ENCODE assay signal across 8 cellular contexts in the genomic region with DNA sequence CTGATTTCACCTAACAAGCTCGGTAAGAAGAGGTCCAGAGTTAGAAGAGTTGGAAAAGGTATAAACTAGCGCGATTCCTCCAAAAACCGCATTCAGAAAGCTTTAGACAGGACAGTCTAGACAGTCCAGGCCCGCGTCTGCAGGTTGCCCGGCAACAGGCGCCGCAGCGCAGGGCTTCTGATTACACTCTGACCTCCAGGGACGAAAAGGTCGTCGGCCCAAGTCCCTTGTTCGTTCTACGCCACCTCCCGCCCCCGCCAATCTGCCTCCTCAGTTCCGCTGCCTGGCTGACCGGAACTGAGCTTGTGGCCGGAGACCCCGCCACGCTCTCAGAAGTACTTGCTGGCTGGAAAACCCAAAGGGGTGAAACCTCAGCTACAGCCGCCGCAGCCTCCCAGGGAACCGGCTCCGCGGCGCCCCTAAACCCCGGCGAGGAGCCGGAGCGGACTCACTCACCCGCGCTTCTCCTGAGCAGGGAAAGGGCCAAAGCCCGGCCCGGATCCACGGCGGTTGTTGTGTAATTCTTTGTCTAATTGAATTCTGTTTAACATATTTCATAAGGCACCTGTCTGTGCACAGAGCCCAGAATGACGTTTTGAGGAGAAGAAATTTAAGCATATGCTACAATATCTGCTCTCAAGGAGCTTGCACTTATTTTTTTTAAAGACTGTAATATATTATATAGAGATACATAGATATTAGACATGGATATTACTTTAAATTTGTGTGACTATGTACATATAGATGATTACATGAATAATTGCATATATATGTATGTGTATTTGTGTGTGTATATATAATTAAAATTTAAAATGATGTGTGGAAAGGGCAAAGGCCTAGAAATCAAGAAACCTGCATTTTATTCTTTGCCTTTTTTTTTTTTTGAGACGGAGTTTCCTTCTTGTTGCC. TPM values are rescaled to one million over a fixed set of nuclear protein-coding genes. Genes with fewer than 3 reads are reported as not detected.
A peak's percentile ranks its signal among the peaks of the same experiment; 100 is the strongest.
DNase-seq lines count a peak whose midpoint lies in the region; ATAC-seq and TF ChIP-seq lines count a peak whose summit lies in the region.

Gene CAPS2 (minus strand): TSS at position 407 of the 909 bp plus-strand sequence. CDS start 3,826 bp downstream, outside the sequence.

- H3K27me3 Mint-ChIP-seq in activated CD4-positive, alpha-beta T cell treated with anti-CD3 and anti-CD28 coated beads, Interleukin-2, amount 10 ng/mL, durations not matched to agents 24 days and 14 days: peaks cover 57% of the 10 kb centered on the region

- peak within 1 kb of the TSS; percentile 71 for H3K4me3 ChIP-seq in BE2C (ENCODE audit: low read depth, low read length)
- H3K4me3 ChIP-seq in liver (ENCODE audit: low read depth in 1 of 3, low read length in 3 of 3): peak within 1 kb of the TSS; percentile 64 to 91 (median 70)

- 2% methylated on average over 40 of the region's 40 CpGs for WGBS in liver

- peak within 1 kb of the TSS; percentile 79 for H3K4me3 Mint-ChIP-seq in activated CD4-positive, alpha-beta T cell treated with anti-CD3 and anti-CD28 coated beads, Interleukin-2, amount 10 ng/mL, durations not matched to agents 24 days and 14 days

- H3K27me3 ChIP-seq in BE2C: peaks cover 35% of the 10 kb centered on the region
- H3K27me3 ChIP-seq in liver (ENCODE audit: control insufficient read depth in 4 of 4, insufficient read depth in 4 of 4, low read length in 3 of 4): no peaks in the 10 kb centered on the region

- intact Hi-C loops in activated CD4-positive, alpha-beta T cell treated with anti-CD3 and anti-CD28 coated beads, Interleukin-2, amount 10 ng/mL, durations not matched to agents 24 days and 14 days (cut with micrococcal nuclease): loop anchor here (5.0 to 10.0 kb wide), 3 partner anchors 125 to 1017 kb away; partner anchors contain the start of genes BBS10 and KCNC2

- H3K9ac ChIP-seq in liver (ENCODE audit: low read depth in 1 of 2, low read length in 2 of 2): peak within 1 kb of the TSS; percentile 67 to 70

- peak; percentile 29 to 32 for TF ChIP-seq RAD21 in liver (IDR thresholded peaks at IDR 0.05)

- H3K4me1 ChIP-seq in BE2C (no peaks in the 10 kb centered on the region), liver (ENCODE audit: control insufficient read depth in 4 of 4, insufficient read depth in 4 of 4, low read length in 3 of 4) (peaks cover 0 to 15% (median 12%) of the 10 kb centered on the region in 4 donors)

- DNase-seq in BE2C: peak; percentile 88
- DNase-seq in NCI-H446 (lab: John Stamatoyannopoulos, UW): peak; percentile 38 to 87
- peak; percentile 89 for DNase-seq in activated CD4-positive, alpha-beta T cell treated with anti-CD3 and anti-CD28 coated beads, Interleukin-2, amount 10 ng/mL, durations not matched to agents 24 days and 14 days
- peak; percentile 51 to 76 for DNase-seq in dermis microvascular lymphatic vessel endothelial cell (ENCODE audit: low read depth in 2 of 2)
- DNase-seq in stimulated activated CD4-positive, alpha-beta T cell treated with anti-CD3 and anti-CD28 coated beads, Interleukin-4, amount 100 ng/mL, for 1 hour: peak; percentile 75

- peaks cover 15% of the 10 kb centered on the region for H3K4me1 Mint-ChIP-seq in activated CD4-positive, alpha-beta T cell treated with anti-CD3 and anti-CD28 coated beads, Interleukin-2, amount 10 ng/mL, durations not matched to agents 24 days and 14 days

- peak within 1 kb of the TSS; percentile 85 to 95 for H3K27ac ChIP-seq in liver (ENCODE audit: low read depth in 1 of 2, low read length in 2 of 2)

- H3K36me3 ChIP-seq in BE2C (no peaks in the 10 kb centered on the region), liver (ENCODE audit: control insufficient read depth in 4 of 4, insufficient read depth in 3 of 4, low read depth in 1 of 4, low read length in 3 of 4) (no peaks in the 10 kb centered on the region)

- no peak within 1 kb of the TSS for H3K27ac Mint-ChIP-seq in activated CD4-positive, alpha-beta T cell treated with anti-CD3 and anti-CD28 coated beads, Interleukin-2, amount 10 ng/mL, durations not matched to agents 24 days and 14 days

- H3K9me3 Mint-ChIP-seq in activated CD4-positive, alpha-beta T cell treated with anti-CD3 and anti-CD28 coated beads, Interleukin-2, amount 10 ng/mL, durations not matched to agents 24 days and 14 days: no peaks in the 10 kb centered on the region

- no peaks in the 10 kb centered on the region for H3K36me3 Mint-ChIP-seq in activated CD4-positive, alpha-beta T cell treated with anti-CD3 and anti-CD28 coated beads, Interleukin-2, amount 10 ng/mL, durations not matched to agents 24 days and 14 days (ENCODE audit: low read depth)

- no peaks in the 10 kb centered on the region for H3K9me3 ChIP-seq in BE2C
- H3K9me3 ChIP-seq in liver (ENCODE audit: control insufficient read depth in 4 of 4, low read length in 3 of 4): no peaks in the 10 kb centered on the region

- TF ChIP-seq CTCF in BE2C (IDR thresholded peaks at IDR 0.05; ENCODE audit: low read depth, low read length) (no peak), liver (IDR thresholded peaks at IDR 0.05; ENCODE audit: low read depth, low read length, missing input control) (no peak)

- ATAC-seq in GM19043 (IDR thresholded peaks at IDR 0.05; ENCODE audit: low read depth, unreplicated experiment): peak; percentile 74
- ATAC-seq in HG03342 (IDR thresholded peaks at IDR 0.05; ENCODE audit: unreplicated experiment): peak; percentile 83

TF ChIP-seq in liver, 16 proteins besides CTCF, POLR2A, EP300 and RAD21 (continues in another document):
- no peak for TF ChIP-seq FOXA1 (IDR thresholded peaks at IDR 0.05)
- no peak for TF ChIP-seq FOXA2 (IDR thresholded peaks at IDR 0.05)
- peak; percentile 58 for TF ChIP-seq TAF1 (conservative IDR thresholded peaks at IDR 0.05)
- no peak for TF ChIP-seq HNF4G (IDR thresholded peaks at IDR 0.05)
- TF ChIP-seq, protein P1, sequence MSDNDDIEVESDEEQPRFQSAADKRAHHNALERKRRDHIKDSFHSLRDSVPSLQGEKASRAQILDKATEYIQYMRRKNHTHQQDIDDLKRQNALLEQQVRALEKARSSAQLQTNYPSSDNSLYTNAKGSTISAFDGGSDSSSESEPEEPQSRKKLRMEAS (IDR thresholded peaks at IDR 0.05): peak; percentile 65
- peak; percentile 68 for TF ChIP-seq REST (IDR thresholded peaks at IDR 0.05)
- TF ChIP-seq SP1 (IDR thresholded peaks at IDR 0.05): peak; percentile 77
- TF ChIP-seq GABPA (IDR thresholded peaks at IDR 0.05 in 1 of 2, conservative IDR thresholded peaks at IDR 0.05 in 1 of 2): peak in 1 of 2 donors; percentile 69
- peak in 1 of 2 donors; percentile 27 for TF ChIP-seq JUND (IDR thresholded peaks at IDR 0.05)
- peak; percentile 82 for TF ChIP-seq YY1 (IDR thresholded peaks at IDR 0.05)
- TF ChIP-seq, protein P2, sequence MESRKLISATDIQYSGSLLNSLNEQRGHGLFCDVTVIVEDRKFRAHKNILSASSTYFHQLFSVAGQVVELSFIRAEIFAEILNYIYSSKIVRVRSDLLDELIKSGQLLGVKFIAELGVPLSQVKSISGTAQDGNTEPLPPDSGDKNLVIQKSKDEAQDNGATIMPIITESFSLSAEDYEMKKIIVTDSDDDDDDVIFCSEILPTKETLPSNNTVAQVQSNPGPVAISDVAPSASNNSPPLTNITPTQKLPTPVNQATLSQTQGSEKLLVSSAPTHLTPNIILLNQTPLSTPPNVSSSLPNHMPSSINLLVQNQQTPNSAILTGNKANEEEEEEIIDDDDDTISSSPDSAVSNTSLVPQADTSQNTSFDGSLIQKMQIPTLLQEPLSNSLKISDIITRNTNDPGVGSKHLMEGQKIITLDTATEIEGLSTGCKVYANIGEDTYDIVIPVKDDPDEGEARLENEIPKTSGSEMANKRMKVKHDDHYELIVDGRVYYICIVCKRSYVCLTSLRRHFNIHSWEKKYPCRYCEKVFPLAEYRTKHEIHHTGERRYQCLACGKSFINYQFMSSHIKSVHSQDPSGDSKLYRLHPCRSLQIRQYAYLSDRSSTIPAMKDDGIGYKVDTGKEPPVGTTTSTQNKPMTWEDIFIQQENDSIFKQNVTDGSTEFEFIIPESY (IDR thresholded peaks at IDR 0.05): no peak
- peak; percentile 97 for TF ChIP-seq NR2F2 (IDR thresholded peaks at IDR 0.05)
- TF ChIP-seq ATF3 (IDR thresholded peaks at IDR 0.05): peak; percentile 27
- peak; percentile 90 to 98 for TF ChIP-seq EGR1 (IDR thresholded peaks at IDR 0.05; ENCODE audit: low read depth in 2 of 2)
- TF ChIP-seq HNF4A (conservative IDR thresholded peaks at IDR 0.05): peak; percentile 71 to 73

RNA-seq across cellular contexts. Expression of gene CAPS2, which starts in this region (rescaled TPM):
- polyA plus RNA-seq in BE2C (2012; ENCODE audit: insufficient read depth, insufficient read length, low read depth): not detected
- 0.54 and 1.5 TPM in 2 replicates for total RNA-seq in activated CD4-positive, alpha-beta T cell treated with anti-CD3 and anti-CD28 coated beads, Interleukin-2, amount 10 ng/mL, durations not matched to agents 24 days and 14 days
- total RNA-seq in dermis microvascular lymphatic vessel endothelial cell (0.26 and 0.63 TPM in 2 replicates), liver (1 to 10 TPM; 1.4 to 3.1 TPM)
- polyA plus RNA-seq in liver: 1 to 10 TPM in 1 of 2 donors, under 1 TPM in 1; 0.91 to 1.4 TPM

Comparison
In these comparisons a context has a peak if more than half of its experiments do, and no peak if none do; other contexts are left out.
1. Peak in every context shown above with its lines: DNase-seq, ATAC-seq, H3K4me3 ChIP-seq and H3K27ac ChIP-seq.
2. Peak in DNase-seq in dermis microvascular lymphatic vessel endothelial cell; RNA of the gene not detected or under 1 TPM.